Comparison of ENCODE assay signal across 8 cellular contexts in the genomic region with DNA sequence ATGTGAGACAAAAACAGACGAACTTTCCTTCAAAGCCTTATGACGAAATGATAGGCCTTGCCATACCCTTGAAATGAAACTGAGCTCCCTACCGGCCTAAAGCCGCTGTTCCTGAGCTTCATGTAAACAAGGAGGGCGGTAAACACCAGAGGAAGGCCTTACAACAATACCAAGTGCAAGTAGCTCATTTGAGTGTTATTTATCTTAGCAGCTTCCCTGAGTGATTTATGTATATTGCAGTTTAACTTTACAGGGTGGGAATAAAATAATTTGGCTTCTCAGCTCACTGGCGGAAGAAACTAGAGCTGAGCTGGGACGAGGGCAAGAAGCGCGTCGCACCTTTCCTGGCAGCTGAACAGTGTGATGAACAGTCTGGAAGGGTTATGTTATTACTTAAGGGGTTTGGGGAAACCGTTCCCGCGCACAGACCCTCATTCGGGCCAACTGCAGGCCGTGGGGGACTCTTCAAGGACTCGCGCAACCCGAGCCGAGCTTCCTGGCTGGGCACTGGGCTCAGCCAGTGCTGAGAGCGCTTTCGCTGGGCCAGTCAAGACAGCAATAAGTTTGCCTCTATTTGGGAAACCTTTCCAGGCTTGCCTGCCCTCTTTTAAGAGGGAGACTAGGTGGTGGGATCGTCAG.
DNase-seq lines count a peak whose midpoint lies in the region; ATAC-seq lines count a peak whose summit lies in the region.

No MANE protein-coding gene starts in this region.

- intact Hi-C loops in activated naive CD4-positive, alpha-beta T cell treated with anti-CD3 and anti-CD28 coated beads for 36 hours (cut with micrococcal nuclease), result loop anchor here (5.0 kb wide), 2 partner anchors 301 to 766 kb away; no protein-coding TSS in a partner anchor

- peak overlapping the region; percentile 99 for H3K27ac ChIP-seq in caudate nucleus (ENCODE audit: low read depth, low read length)

- no peaks in the 10 kb centered on the region for H3K9me3 ChIP-seq in mononuclear cell (ENCODE audit: low read depth, low read length)

- no peak for DNase-seq in activated naive CD4-positive, alpha-beta T cell treated with anti-CD3 and anti-CD28 coated beads for 36 hours
- no peak for DNase-seq in activated naive CD4-positive, alpha-beta T cell (lab: John Stamatoyannopoulos, UW)
- DNase-seq in NCI-H748 (lab: John Stamatoyannopoulos, UW; ENCODE audit: unreplicated experiment) (peak; percentile 75), caudate nucleus (lab: John Stamatoyannopoulos, UW) (peak in 1 of 61 donors; percentile 49), GOT3 (lab: John Stamatoyannopoulos, UW) (no peak)

- CTCF ChIA-PET in activated naive CD4-positive, alpha-beta T cell treated with anti-CD3 and anti-CD28 coated beads for 36 hours (lab: Charles Lee), result interaction anchor here (0.7 to 4.7 kb wide), 3 partner anchors 10 to 190 kb away, joined by 3 to 44 read pairs (median 4); partner anchors contain the start of gene SPRYD7

- H3K27me3 Mint-ChIP-seq in activated naive CD4-positive, alpha-beta T cell treated with anti-CD3 and anti-CD28 coated beads for 36 hours (ENCODE audit: low read depth), result peaks cover 25% of the 10 kb centered on the region

- no peaks in the 10 kb centered on the region for H3K9me3 Mint-ChIP-seq in activated naive CD4-positive, alpha-beta T cell treated with anti-CD3 and anti-CD28 coated beads for 36 hours

- peak overlapping the region; percentile 97 for H3K4me3 ChIP-seq in mononuclear cell (ENCODE audit: low read length)

- peaks cover 75% of the 10 kb centered on the region for H3K4me1 ChIP-seq in mononuclear cell (ENCODE audit: insufficient read depth, low read length)

- H3K36me3 Mint-ChIP-seq in activated naive CD4-positive, alpha-beta T cell treated with anti-CD3 and anti-CD28 coated beads for 36 hours (ENCODE audit: low read depth), result peaks cover 2% of the 10 kb centered on the region

- H3K4me3 Mint-ChIP-seq in activated naive CD4-positive, alpha-beta T cell treated with anti-CD3 and anti-CD28 coated beads for 36 hours, result peak overlapping the region; percentile 81

- H3K27me3 ChIP-seq in mononuclear cell (ENCODE audit: insufficient read depth, low read length), result peaks cover 37% of the 10 kb centered on the region

- ATAC-seq in GM18907 (IDR thresholded peaks at IDR 0.05; ENCODE audit: unreplicated experiment) (no peak), HG03135 (IDR thresholded peaks at IDR 0.05; ENCODE audit: unreplicated experiment) (no peak)

- peaks cover 65% of the 10 kb centered on the region for H3K4me1 Mint-ChIP-seq in activated naive CD4-positive, alpha-beta T cell treated with anti-CD3 and anti-CD28 coated beads for 36 hours (ENCODE audit: low read depth)

- peak overlapping the region; percentile 86 for H3K27ac Mint-ChIP-seq in activated naive CD4-positive, alpha-beta T cell treated with anti-CD3 and anti-CD28 coated beads for 36 hours
